In the genomic region with DNA sequence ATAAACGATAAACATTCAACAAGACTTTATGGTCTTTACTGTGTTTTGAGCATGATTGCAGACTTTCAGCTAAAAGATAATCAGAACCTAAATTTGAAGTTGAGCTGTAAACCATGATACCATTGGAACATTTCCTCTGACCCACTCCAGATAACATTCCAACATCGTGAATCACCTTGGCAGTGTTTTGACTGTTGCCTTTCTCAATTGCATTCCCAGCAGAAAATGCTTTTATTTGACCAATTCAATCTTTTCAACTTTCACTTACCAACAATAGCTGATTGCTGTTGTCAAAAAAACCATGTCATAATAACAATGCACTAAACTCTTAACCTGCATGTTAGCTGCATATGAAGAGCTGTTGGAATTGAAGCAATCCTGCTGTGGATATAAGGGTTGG, we compare ENCODE assay signal across 11 cellular contexts.
DNase-seq lines count a peak whose midpoint lies in the region; ATAC-seq and TF ChIP-seq lines count a peak whose summit lies in the region.
"Had no signal": no experiment of that assay in that cellular context is flagged by ENCODE, and none has a peak within 500 bp of the region (broad histone marks: within the 10 kb centered on the region; RNA-seq: fewer than 3 reads in every experiment).

No MANE protein-coding gene starts in this region.

- H3K4me1 ChIP-seq in HCT116 (ENCODE audit: control insufficient read depth in 1 of 2, insufficient read depth in 2 of 2, low read length in 2 of 2): peaks cover 7 to 11% of the 10 kb centered on the region in 2 experiments; a peak in 3 of 4 replicates
- peaks cover 19% of the 10 kb centered on the region in 2 donors for H3K4me1 ChIP-seq in adrenal gland (replicated peaks in 1 of 2)
- H3K4me1 ChIP-seq in left ventricle myocardium inferior: peaks cover 38% of the 10 kb centered on the region
- peaks cover 6% of the 10 kb centered on the region for H3K4me1 ChIP-seq in smooth muscle cell (ENCODE audit: low read depth)

- CTCF ChIA-PET in HCT116 (lab: Charles Lee): interaction anchor here (1.2 kb wide), 1 partner anchor 12 kb away, joined by 3 read pairs; no protein-coding TSS in a partner anchor

- no peaks in the 10 kb centered on the region for H3K9me3 ChIP-seq in HCT116 (ENCODE audit: control insufficient read depth in 1 of 2, insufficient read depth in 1 of 2, low read depth in 1 of 2, low read length in 2 of 2)
- H3K9me3 ChIP-seq in adrenal gland (replicated peaks in 1 of 3): no peaks in the 10 kb centered on the region
- H3K9me3 ChIP-seq in left ventricle myocardium inferior (replicated peaks): no peaks in the 10 kb centered on the region
- no peaks in the 10 kb centered on the region for H3K9me3 ChIP-seq in smooth muscle cell (replicated peaks; ENCODE audit: low read depth)
- H3K9me3 ChIP-seq: thoracic aorta had no signal

- peak overlapping the region; percentile 50 for H2AFZ ChIP-seq in HCT116 (ENCODE audit: low read depth, low read length, poor library complexity, severe bottlenecking)
- no peak overlapping the region for H2AFZ ChIP-seq in smooth muscle cell (ENCODE audit: low read depth)

- H3K4me3 ChIP-seq in HCT116 (replicated peaks in 1 of 2; ENCODE audit: low read depth in 1 of 2, low read length in 2 of 2): no peak overlapping the region
- H3K4me3 ChIP-seq in adrenal gland: peak overlapping the region in 1 of 4 donors; percentile 4
- H3K4me3 ChIP-seq in left ventricle myocardium inferior: no peak overlapping the region
- H3K4me3 ChIP-seq in smooth muscle cell: no peak overlapping the region
- H3K4me3 ChIP-seq: thoracic aorta had no signal

- H3K27ac ChIP-seq in HCT116 (ENCODE audit: low read depth, low read length) (no peak overlapping the region), adrenal gland (peak overlapping the region in 4 of 5 donors; percentile 40 to 73 (median 48)), left ventricle myocardium inferior (replicated peaks) (peak overlapping the region; percentile 35), smooth muscle cell (ENCODE audit: low read depth) (peak overlapping the region; percentile 16)
- H3K27ac ChIP-seq: thoracic aorta had no signal

- DNase-seq in HCT116 (ENCODE audit: low read depth, low spot score): peak; percentile 29
- peak in 6 of 7 donors; percentile 25 to 70 (median 60) for DNase-seq in adrenal gland
- no peak for DNase-seq in left ventricle myocardium inferior
- DNase-seq in smooth muscle cell (lab: John Stamatoyannopoulos, UW; ENCODE audit: unreplicated experiment): no peak
- DNase-seq in middle frontal gyrus (ENCODE audit: extremely low spot score, low spot score): no peak
- DNase-seq in NCI-H524 treated with DMSO at 0.1 percent for 48 hours (lab: John Stamatoyannopoulos, UW): no peak
- DNase-seq: activated B cell treated with CpG ODN at 0.5 μM for 24 hours; activated naive CD8-positive, alpha-beta T cell treated with anti-CD3 and anti-CD28 coated beads for 36 hours had no signal

- POLR2A ChIA-PET in HCT116 (lab: Charles Lee): no interaction called here

- H3K27me3 ChIP-seq in HCT116 (ENCODE audit: insufficient read depth, low read length) (no peaks in the 10 kb centered on the region), adrenal gland (no peaks in the 10 kb centered on the region), left ventricle myocardium inferior (ENCODE audit: low read depth) (no peaks in the 10 kb centered on the region), smooth muscle cell (ENCODE audit: low read depth) (no peaks in the 10 kb centered on the region)

- ATAC-seq in HCT116: peak; percentile 63
- no peak for ATAC-seq in GM19023 (IDR thresholded peaks at IDR 0.05; ENCODE audit: unreplicated experiment)
- ATAC-seq in GM19324 (IDR thresholded peaks at IDR 0.05; ENCODE audit: low FRiP score, unreplicated experiment): no peak

- TF ChIP-seq CTCF in HCT116 (IDR thresholded peaks at IDR 0.05 in 2 of 3, conservative IDR thresholded peaks at IDR 0.05 in 1 of 3; ENCODE audit: borderline replicate concordance in 1 of 3, insufficient read depth in 1 of 3, low read depth in 2 of 3, low read length in 2 of 3): no peak
- TF ChIP-seq CTCF in adrenal gland (IDR thresholded peaks at IDR 0.05): no peak
- no peak for TF ChIP-seq CTCF in left ventricle myocardium inferior (IDR thresholded peaks at IDR 0.05; ENCODE audit: borderline replicate concordance)
- no peak for TF ChIP-seq CTCF in smooth muscle cell (IDR thresholded peaks at IDR 0.05; ENCODE audit: borderline replicate concordance, insufficient read depth, poor library complexity, severe bottlenecking)

- BruUV-seq in HCT116 (replicated peaks; lab: Mats Ljungman, UMichigan): no TSS peak

- H3K79me2 ChIP-seq in HCT116 (ENCODE audit: insufficient read depth, low read length) (no peaks in the 10 kb centered on the region), smooth muscle cell (ENCODE audit: low read depth) (no peaks in the 10 kb centered on the region)

- RAD21 ChIA-PET in HCT116 (lab: Charles Lee; ENCODE audit: low non-redundant PET in 1 of 2, low total read pairs in 2 of 2, uncharacterized antibody in 2 of 2, unreplicated experiment in 2 of 2): interaction anchor here (1.3 to 1.7 kb wide), 2 partner anchors 620 to 764 kb away, joined by 3 read pairs; no protein-coding TSS in a partner anchor

- TF ChIP-seq POLR2A in HCT116 (IDR thresholded peaks at IDR 0.05; ENCODE audit: borderline replicate concordance, extremely low read depth, insufficient read depth, insufficient read length) (no peak), adrenal gland (IDR thresholded peaks at IDR 0.05) (no peak)

- H3K36me3 ChIP-seq in HCT116 (ENCODE audit: control insufficient read depth in 1 of 2, insufficient read depth in 2 of 2, low read length in 2 of 2) (no peaks in the 10 kb centered on the region), adrenal gland (replicated peaks in 1 of 2) (no peaks in the 10 kb centered on the region), left ventricle myocardium inferior (no peaks in the 10 kb centered on the region), smooth muscle cell (ENCODE audit: low read depth) (no peaks in the 10 kb centered on the region)
- H3K36me3 ChIP-seq: thoracic aorta had no signal

- TF ChIP-seq RAD21 in HCT116 (IDR thresholded peaks at IDR 0.05; ENCODE audit: low read depth): no peak

- no peaks in the 10 kb centered on the region for H3F3A ChIP-seq in smooth muscle cell (ENCODE audit: low read depth)

- peak overlapping the region; percentile 42 for H3K4me2 ChIP-seq in HCT116 (ENCODE audit: low read length)
- H3K4me2 ChIP-seq in smooth muscle cell: peak overlapping the region; percentile 58

- WGBS in adrenal gland, 4 donors: 29 to 31% (median 30%) methylated on average over 2 of the region's 2 CpGs
- 9% methylated on average over 2 of the region's 2 CpGs for WGBS in smooth muscle cell (ENCODE audit: low lambda C conversion rate)

- H3K9me2 ChIP-seq in HCT116 (ENCODE audit: insufficient read depth): no peaks in the 10 kb centered on the region

- H3K9ac ChIP-seq in HCT116 (ENCODE audit: low read length) (no peak overlapping the region), smooth muscle cell (ENCODE audit: low read depth) (no peak overlapping the region)

- intact Hi-C loops in HCT116 (cut with micrococcal nuclease): loop anchor here (10.0 kb wide), 1 partner anchor 617 kb away; no protein-coding TSS in a partner anchor
- intact Hi-C loops in adrenal gland (cut with DNase I): no loop called here
- intact Hi-C loops in left ventricle myocardium inferior (cut with micrococcal nuclease): no loop called here

- no peaks in the 10 kb centered on the region for H4K20me1 ChIP-seq in HCT116 (ENCODE audit: insufficient read depth)
- no peaks in the 10 kb centered on the region for H4K20me1 ChIP-seq in smooth muscle cell (ENCODE audit: low read depth)

TF ChIP-seq in HCT116, 20 proteins besides CTCF, POLR2A, EP300 and RAD21:
- TF ChIP-seq ZFX (IDR thresholded peaks at IDR 0.05) (no peak), SRF (IDR thresholded peaks at IDR 0.05; ENCODE audit: low read depth) (no peak), FOSL1 (IDR thresholded peaks at IDR 0.05; ENCODE audit: low read depth) (peak; percentile 67), SP1 (IDR thresholded peaks at IDR 0.05; ENCODE audit: low read depth) (0 out of 2 replicates have a peak, but pooled peaks have one; percentile 22), EZH2 (IDR thresholded peaks at IDR 0.05) (no peak), CBX3 (IDR thresholded peaks at IDR 0.05; ENCODE audit: low read depth) (peak; percentile 54; the same call in 1 of the 2 replicates), YY1 (IDR thresholded peaks at IDR 0.05; ENCODE audit: extremely low read depth, insufficient replicate concordance, low read depth, low read length) (no peak), CEBPB (IDR thresholded peaks at IDR 0.05; ENCODE audit: low read depth) (peak; percentile 45), EGR1 (IDR thresholded peaks at IDR 0.05; ENCODE audit: low read depth) (no peak), JUND (IDR thresholded peaks at IDR 0.05) (peak; percentile 61), POLR2AphosphoS5 (IDR thresholded peaks at IDR 0.05; ENCODE audit: low read depth, low read length) (no peak)

Comparison
In these comparisons a context has a peak if more than half of its experiments do, and no peak if none do; other contexts are left out.
1. DNase-seq: peak in HCT116 (single experiment) and adrenal gland (6 of 7); none in left ventricle myocardium inferior (single experiment), smooth muscle cell (single experiment), middle frontal gyrus (single experiment) and NCI-H524 treated with DMSO at 0.1 percent for 48 hours (single experiment).